Comparison of ENCODE assay signal across 23 cellular contexts in the genomic region with DNA sequence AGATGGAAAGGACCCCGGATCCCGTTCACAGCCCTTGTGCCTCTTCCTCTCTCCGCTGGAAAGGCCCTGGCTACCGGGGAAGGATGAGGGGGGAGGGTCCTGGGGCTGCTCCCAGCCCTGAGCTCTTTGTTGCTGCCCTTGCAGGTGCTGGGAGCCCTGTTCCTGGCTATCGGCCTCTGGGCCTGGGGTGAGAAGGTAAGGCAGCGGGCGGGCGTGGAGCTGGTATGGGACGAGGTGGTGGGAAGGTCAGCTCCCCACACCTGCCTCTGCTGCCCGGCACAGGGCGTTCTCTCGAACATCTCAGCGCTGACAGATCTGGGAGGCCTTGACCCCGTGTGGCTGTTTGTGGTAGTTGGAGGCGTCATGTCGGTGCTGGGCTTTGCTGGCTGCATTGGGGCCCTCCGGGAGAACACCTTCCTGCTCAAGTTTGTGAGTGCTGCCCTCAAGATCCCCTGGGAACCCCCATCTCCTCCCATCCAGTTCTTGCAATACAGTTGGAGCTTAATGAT. TPM values are rescaled to one million over a fixed set of nuclear protein-coding genes. Genes with fewer than 3 reads are reported as not detected.
"Had no signal": no experiment of that assay in that cellular context is flagged by ENCODE, and none has a peak within 500 bp of the region (broad histone marks: within the 10 kb centered on the region; RNA-seq: fewer than 3 reads in every experiment).

No MANE protein-coding gene starts in this region.

- H3K4me3 Mint-ChIP-seq: activated naive CD4-positive, alpha-beta T cell treated with anti-CD3 and anti-CD28 coated beads, Interleukin-2, amount 50 U/mL, for 24 hours; activated T-cell treated with anti-CD3 and anti-CD28 coated beads, Interleukin-2, amount 50 U/mL, for 72 hours had no signal

- H3K27ac ChIP-seq: breast epithelium, gastrocnemius medialis, heart left ventricle, right atrium auricular region, transverse colon, vagina had no signal

- H3K9me3 ChIP-seq: breast epithelium, gastrocnemius medialis, heart left ventricle, right atrium auricular region, transverse colon, vagina had no signal

- ATAC-seq: activated T-cell treated with anti-CD3 and anti-CD28 coated beads, Interleukin-2, amount 50 U/mL, for 72 hours; esophagus mucosa; gastrocnemius medialis; heart left ventricle; left lobe of liver had no signal

- H3K4me1 ChIP-seq: breast epithelium had no signal

- H3K36me3 ChIP-seq: breast epithelium, transverse colon had no signal

- H3K4me3 ChIP-seq: breast epithelium, gastrocnemius medialis, heart left ventricle, right atrium auricular region, transverse colon, vagina had no signal

- H3K9me3 Mint-ChIP-seq: activated naive CD4-positive, alpha-beta T cell treated with anti-CD3 and anti-CD28 coated beads, Interleukin-2, amount 50 U/mL, for 24 hours; activated T-cell treated with anti-CD3 and anti-CD28 coated beads, Interleukin-2, amount 50 U/mL, for 72 hours had no signal

- H3K27me3 Mint-ChIP-seq: activated naive CD4-positive, alpha-beta T cell treated with anti-CD3 and anti-CD28 coated beads, Interleukin-2, amount 50 U/mL, for 24 hours; progenitor cell of endocrine pancreas had no signal

- H3K27ac Mint-ChIP-seq: activated naive CD4-positive, alpha-beta T cell treated with anti-CD3 and anti-CD28 coated beads, Interleukin-2, amount 50 U/mL, for 24 hours; activated T-cell treated with anti-CD3 and anti-CD28 coated beads, Interleukin-2, amount 50 U/mL, for 72 hours; progenitor cell of endocrine pancreas had no signal

- DNase-seq: activated CD4-positive, alpha-beta T cell treated with anti-CD3 and anti-CD28 coated beads, Interleukin-2, amount 50 U/mL, for 4 hours; activated effector memory CD4-positive, alpha-beta T cell treated with anti-CD3 and anti-CD28 coated beads, Interleukin-2, amount 50 U/mL, for 16 hours; activated T-cell treated with anti-CD3 and anti-CD28 coated beads, Interleukin-2, amount 50 U/mL, for 72 hours; cortex of kidney; gastrocnemius medialis; heart left ventricle; kidney; mammary epithelial cell; stimulated activated CD4-positive, alpha-beta T cell treated with anti-CD3 and anti-CD28 coated beads, Interleukin-12 subunit alpha, Interleukin-12 subunit beta, amount 100 ng/mL, for 4 hours; stimulated activated CD4-positive, alpha-beta T cell treated with anti-CD3 and anti-CD28 coated beads, Interleukin-1b, Interleukin-23, amount 100 ng/mL, for 48 hours; stimulated activated CD8-positive, alpha-beta memory T cell treated with anti-CD3 and anti-CD28 coated beads, Interleukin-4, amount 100 ng/mL, for 48 hours; stimulated activated naive CD4-positive, alpha-beta T cell treated with Interleukin-2 at 50 U/mL for 16 hours; transverse colon had no signal

- H3K27me3 ChIP-seq: breast epithelium, gastrocnemius medialis, heart left ventricle, right atrium auricular region, transverse colon, vagina had no signal

RNA-seq across cellular contexts. Expression of a gene that starts 21.1 kb away (rescaled TPM):
- total RNA-seq: activated CD8-positive, alpha-beta memory T cell treated with anti-CD3 and anti-CD28 coated beads for 36 hours; activated T-cell treated with anti-CD3 and anti-CD28 coated beads, Interleukin-2, amount 50 U/mL, for 72 hours; astrocyte; esophagus mucosa; gastrocnemius medialis; heart left ventricle; kidney; left lobe of liver; mammary epithelial cell; osteoblast; progenitor cell of endocrine pancreas; right atrium auricular region; transverse colon; vagina had no signal
- polyA plus RNA-seq: heart left ventricle, mammary epithelial cell had no signal

RNA-seq across cellular contexts. Expression of a gene that starts 21.2 kb away (rescaled TPM):
- total RNA-seq: activated CD8-positive, alpha-beta memory T cell treated with anti-CD3 and anti-CD28 coated beads for 36 hours; breast epithelium; esophagus mucosa; kidney; left lobe of liver; osteoblast; transverse colon; vagina had no signal
- polyA plus RNA-seq: heart left ventricle had no signal
